21 cellular contexts compared by ENCODE assay signal in genomic region chr19:31342926-31343325, GRCh38. TPM values are rescaled to one million over a fixed set of nuclear protein-coding genes. Genes with fewer than 3 reads are reported as not detected.
DNase-seq lines count a peak whose midpoint lies in the region; ATAC-seq and TF ChIP-seq lines count a peak whose summit lies in the region.
"Had no signal": no experiment of that assay in that cellular context is flagged by ENCODE, and none has a peak within 500 bp of the region (broad histone marks: within the 10 kb centered on the region; RNA-seq: fewer than 3 reads in every experiment).

No MANE protein-coding gene starts in this region.

- H2AFZ ChIP-seq in IMR-90 (replicated peaks; ENCODE audit: low read length, poor library complexity) (no peak overlapping the region), H9 (ENCODE audit: low read length) (no peak overlapping the region)
- H2AFZ ChIP-seq: GM23338 had no signal

- TF ChIP-seq RAD21 in IMR-90 (IDR thresholded peaks at IDR 0.05; ENCODE audit: low read length), result no peak

- no peak overlapping the region for H3K4me3 ChIP-seq in IMR-90 (ENCODE audit: insufficient read depth, low read depth, low read length)
- H3K4me3 ChIP-seq: GM23338, Peyer's patch had no signal

- H3K9me3 Mint-ChIP-seq in brain (no peaks in the 10 kb centered on the region), glutamatergic neuron (ENCODE audit: unreplicated experiment) (peaks cover 13% of the 10 kb centered on the region), H9 (no peaks in the 10 kb centered on the region; a peak in 1 of 5 replicates)
- H3K9me3 Mint-ChIP-seq: GM23338 had no signal

- in situ Hi-C loops in IMR-90 (cut with MboI; ENCODE audit: low sequenced_read_pairs), result loop anchor here (25.0 kb wide), 1 partner anchor 1019 kb away; no protein-coding TSS in a partner anchor

- H3T11ph ChIP-seq in H9 (ENCODE audit: low read length), result no peak overlapping the region

- H2AK9ac ChIP-seq in IMR-90 (replicated peaks; ENCODE audit: low read depth, low read length, poor library complexity), result no peak overlapping the region

- TF ChIP-seq POLR2A in IMR-90 (IDR thresholded peaks at IDR 0.05; ENCODE audit: low read depth, low read length), result no peak

- no peak overlapping the region for H2BK120ac ChIP-seq in IMR-90 (ENCODE audit: low read depth, low read length)
- H2BK120ac ChIP-seq in H9 (ENCODE audit: low read depth, low read length, poor library complexity, severe bottlenecking), result no peak overlapping the region

- ATAC-seq in IMR-90 (ENCODE audit: low read depth), result no peak
- ATAC-seq: GM23338 had no signal

- H3K4me1 ChIP-seq in IMR-90 (ENCODE audit: control insufficient read depth, insufficient read depth, low read length), result peaks cover 36% of the 10 kb centered on the region
- H3K4me1 ChIP-seq in H9 (ENCODE audit: insufficient read depth, low read length), result peaks cover 5% of the 10 kb centered on the region; the same call in 1 of the 2 replicates

- H3K27me3 ChIP-seq in IMR-90 (ENCODE audit: control insufficient read depth, insufficient read depth, low read length) (no peaks in the 10 kb centered on the region), H9 (ENCODE audit: insufficient read depth, low read length) (peaks cover 4% of the 10 kb centered on the region; the same call in 1 of the 2 replicates)
- H3K27me3 ChIP-seq: Peyer's patch had no signal

- peaks cover 3% of the 10 kb centered on the region for H3K23me2 ChIP-seq in H9 (ENCODE audit: insufficient read length, low read depth, low read length, poor library complexity, severe bottlenecking)

- peak overlapping the region in 1 of 5 experiments; percentile 6 for H3K27ac Mint-ChIP-seq in brain
- peak overlapping the region; percentile 59 for H3K27ac Mint-ChIP-seq in glutamatergic neuron (ENCODE audit: unreplicated experiment)
- H3K27ac Mint-ChIP-seq in H9, result no peak overlapping the region
- H3K27ac Mint-ChIP-seq: B cell, GM23338 had no signal

- no peak overlapping the region for H3K9ac ChIP-seq in IMR-90 (ENCODE audit: low read depth, low read length)
- no peak overlapping the region for H3K9ac ChIP-seq in H9 (ENCODE audit: extremely low read depth, insufficient read length, low read length)
- H3K9ac ChIP-seq: KMS-11 had no signal

- dilution Hi-C loops in IMR-90 (cut with HindIII; ENCODE audit: low sequenced_read_pairs, unreplicated experiment), result no loop called here

- H3K79me2 ChIP-seq in H9 (ENCODE audit: insufficient read depth, low read length), result peaks cover 15% of the 10 kb centered on the region; the same call in 1 of the 2 replicates

- no peak for DNase-seq in IMR-90
- no peak for DNase-seq in glutamatergic neuron
- no peak for DNase-seq in H9
- DNase-seq in kidney glomerular epithelial cell (lab: John Stamatoyannopoulos, UW), result no peak
- no peak for DNase-seq in stimulated activated CD4-positive, alpha-beta T cell treated with anti-CD3 and anti-CD28 coated beads, Interleukin-4, amount 100 ng/mL, for 4 hours
- DNase-seq in middle frontal gyrus (ENCODE audit: extremely low spot score, low spot score), result no peak
- DNase-seq: CD8-positive, alpha-beta memory T cell; DMS 273 treated with DMSO at 0.1 percent for 48 hours; DMS79; GF-D8; HCEC 1CT; MM.1S; NCI-H2029; NCI-H526 treated with DMSO at 0.1 percent for 48 hours; Peyer's patch; SHP77 treated with DMSO at 0.1 percent for 48 hours had no signal

- peaks cover 90% of the 10 kb centered on the region for H3K4me1 Mint-ChIP-seq in brain
- H3K4me1 Mint-ChIP-seq in glutamatergic neuron (ENCODE audit: low read depth, unreplicated experiment), result peaks cover 41% of the 10 kb centered on the region
- peaks cover 43 to 54% of the 10 kb centered on the region in 2 experiments for H3K4me1 Mint-ChIP-seq in H9

- no peak overlapping the region for H2BK5ac ChIP-seq in IMR-90 (ENCODE audit: low read depth, low read length, poor library complexity, severe bottlenecking)
- no peak overlapping the region for H2BK5ac ChIP-seq in H9 (ENCODE audit: insufficient read length, low read length)

- intact Hi-C loops in IMR-90 (cut with micrococcal nuclease), result no loop called here

- no peak for TF ChIP-seq CTCF in IMR-90 (conservative IDR thresholded peaks at IDR 0.05; ENCODE audit: low read depth, low read length)
- TF ChIP-seq CTCF in brain (conservative IDR thresholded peaks at IDR 0.05), result no peak
- no peak for TF ChIP-seq CTCF in glutamatergic neuron (IDR thresholded peaks at IDR 0.05; ENCODE audit: partially characterized antibody, unreplicated experiment)
- TF ChIP-seq CTCF in H9 (conservative IDR thresholded peaks at IDR 0.05), result no peak

- no peak overlapping the region for H2BK20ac ChIP-seq in IMR-90 (ENCODE audit: low read depth, low read length)
- H2BK20ac ChIP-seq in H9 (ENCODE audit: low read depth, low read length, poor library complexity, severe bottlenecking), result no peak overlapping the region

- H4K5ac ChIP-seq in IMR-90 (ENCODE audit: low read depth, low read length), result no peak overlapping the region
- H4K5ac ChIP-seq in H9 (ENCODE audit: insufficient read length, low read depth, low read length), result no peak overlapping the region

- no peaks in the 10 kb centered on the region for H3K36me3 Mint-ChIP-seq in brain
- peaks cover 5% of the 10 kb centered on the region for H3K36me3 Mint-ChIP-seq in glutamatergic neuron (ENCODE audit: unreplicated experiment)
- no peaks in the 10 kb centered on the region for H3K36me3 Mint-ChIP-seq in H9 (ENCODE audit: insufficient read depth in 1 of 3, low read depth in 3 of 3)
- H3K36me3 Mint-ChIP-seq: CD8-positive, alpha-beta memory T cell had no signal

- H3K23ac ChIP-seq in IMR-90 (ENCODE audit: low read depth, low read length), result peak overlapping the region; percentile 39; the same call in 1 of the 2 replicates
- no peak overlapping the region for H3K23ac ChIP-seq in H9 (ENCODE audit: insufficient read length, low read depth, low read length)

- peak overlapping the region in 3 of 5 experiments; percentile 8 to 17 (median 11) for H3K4me3 Mint-ChIP-seq in brain
- H3K4me3 Mint-ChIP-seq in glutamatergic neuron (ENCODE audit: unreplicated experiment), result no peak overlapping the region
- no peak overlapping the region for H3K4me3 Mint-ChIP-seq in H9
- H3K4me3 Mint-ChIP-seq: B cell; CD8-positive, alpha-beta memory T cell; GM23338 had no signal

- H3K27me3 Mint-ChIP-seq in brain (peaks cover 23% of the 10 kb centered on the region), glutamatergic neuron (ENCODE audit: unreplicated experiment) (peaks cover 13% of the 10 kb centered on the region), H9 (ENCODE audit: low read depth) (peaks cover 29% of the 10 kb centered on the region)

- H3K18ac ChIP-seq in IMR-90 (ENCODE audit: low read depth, low read length), result no peak overlapping the region
- H3K18ac ChIP-seq in H9 (ENCODE audit: insufficient read length, low read depth, low read length), result no peak overlapping the region

- no peak overlapping the region for H2AK5ac ChIP-seq in IMR-90 (ENCODE audit: low read depth, low read length)
- H2AK5ac ChIP-seq in H9 (ENCODE audit: insufficient read length, low read length), result no peak overlapping the region

- peaks cover 20% of the 10 kb centered on the region for H3K9me1 ChIP-seq in IMR-90 (ENCODE audit: insufficient read depth, low read length)

- H3K4ac ChIP-seq in IMR-90 (ENCODE audit: low read depth, low read length) (no peak overlapping the region), H9 (ENCODE audit: low read depth, low read length) (no peak overlapping the region)

- WGBS in IMR-90 (ENCODE audit: extremely low coverage in 2 of 2, insufficient read length in 1 of 2), 2 experiments, result no CpG with 5 or more reads among the region's 5 CpGs
- no CpG with 5 or more reads among the region's 5 CpGs for WGBS in H9 (ENCODE audit: extremely low coverage, insufficient read length, low lambda C conversion rate)

- H4K20me1 ChIP-seq in IMR-90 (ENCODE audit: insufficient read depth, low read length) (peaks cover 72% of the 10 kb centered on the region), H9 (ENCODE audit: control insufficient read depth, insufficient read depth, insufficient read length) (no peaks in the 10 kb centered on the region)

- H3K79me1 ChIP-seq in IMR-90 (ENCODE audit: low read depth in 1 of 2, low read length in 2 of 2) (peaks cover 19 to 81% of the 10 kb centered on the region in 2 experiments), H9 (ENCODE audit: insufficient read depth, low read depth, low read length, poor library complexity, severe bottlenecking) (no peaks in the 10 kb centered on the region)

- H3K36me3 ChIP-seq in IMR-90 (ENCODE audit: control insufficient read depth, insufficient read depth, low read length), result peaks cover 13% of the 10 kb centered on the region
- H3K36me3 ChIP-seq: Peyer's patch had no signal

- no peak overlapping the region for H4K8ac ChIP-seq in IMR-90 (ENCODE audit: low read depth in 2 of 2, low read length in 2 of 2)
- H4K8ac ChIP-seq in H9 (replicated peaks; ENCODE audit: insufficient read length, low read depth, low read length), result no peak overlapping the region

- CTCF ChIA-PET in IMR-90 (lab: Yijun Ruan, JAX), result no interaction called here

- H3K4me2 ChIP-seq in IMR-90 (ENCODE audit: low read depth, low read length) (no peak overlapping the region), H9 (ENCODE audit: insufficient read depth, insufficient read length, low read length) (no peak overlapping the region)
- H3K4me2 ChIP-seq: GM23338, KMS-11 had no signal

- H4K91ac ChIP-seq in IMR-90 (ENCODE audit: insufficient read depth, low read depth, low read length) (no peak overlapping the region), H9 (ENCODE audit: insufficient read length, low read depth, low read length) (no peak overlapping the region)

- H2BK15ac ChIP-seq in IMR-90 (ENCODE audit: low read depth, low read length), result no peak overlapping the region
- H2BK15ac ChIP-seq in H9 (ENCODE audit: low read depth, low read length), result no peak overlapping the region

- H3K14ac ChIP-seq in IMR-90 (replicated peaks; ENCODE audit: low read depth, low read length) (no peak overlapping the region; the same call in 1 of the 2 replicates), H9 (ENCODE audit: insufficient read depth, low read length) (no peak overlapping the region)

- H2BK12ac ChIP-seq in H9 (ENCODE audit: insufficient read length, low read depth, low read length), result no peak overlapping the region

- H3K27ac ChIP-seq in IMR-90 (ENCODE audit: insufficient read depth, low read length) (no peak overlapping the region), H9 (ENCODE audit: insufficient read length, low read depth, low read length) (no peak overlapping the region)
- H3K27ac ChIP-seq: C4-2B, KMS-11, Peyer's patch had no signal

- POLR2A ChIA-PET in IMR-90 (lab: Charles Lee; ENCODE audit: unreplicated experiment), result no interaction called here

- no peaks in the 10 kb centered on the region for H3K9me3 ChIP-seq in IMR-90 (ENCODE audit: control insufficient read depth, insufficient read depth, low read length)
- no peaks in the 10 kb centered on the region for H3K9me3 ChIP-seq in H9 (ENCODE audit: control insufficient read depth, low read depth, low read length)
- H3K9me3 ChIP-seq: Peyer's patch had no signal

- no peak overlapping the region for H3K56ac ChIP-seq in IMR-90 (ENCODE audit: extremely low read depth, insufficient read depth, low read length)
- no peak overlapping the region for H3K56ac ChIP-seq in H9 (ENCODE audit: insufficient read length, low read depth, low read length)

- no TSS peak for BruUV-seq in IMR-90 (replicated peaks; lab: Mats Ljungman, UMichigan)

RNA-seq across cellular contexts. Expression of gene TSHZ3, which starts 6.3 kb away (rescaled TPM):
- 7.8 and 8.1 TPM in 2 replicates for total RNA-seq in IMR-90 (2012; rRNA removed)
- polyA plus RNA-seq in IMR-90 (2012; rRNA removed), result 12.6 and 13.0 TPM in 2 replicates
- 5.5 and 10.2 TPM in 2 replicates for polyA plus RNA-seq in IMR-90 (2012; cell fraction: cytosol; rRNA removed)
- polyA plus RNA-seq in IMR-90 (2012; cell fraction: nucleus; rRNA removed; ENCODE audit: low replicate concordance), result 29.6 and 33.4 TPM in 2 replicates
- polyA plus RNA-seq in brain (ENCODE audit: insufficient read depth, low read depth, low replicate concordance), result 17.6 TPM
- total RNA-seq in glutamatergic neuron (ENCODE audit: unreplicated experiment), result 7.4 TPM
- 3.2 and 4.1 TPM in 2 replicates for total RNA-seq in H9 (2021)

Comparison
In these comparisons a context has a peak if more than half of its experiments do, and no peak if none do; other contexts are left out.
1. H3K4me3 Mint-ChIP-seq: peak in brain (3 of 5); none in glutamatergic neuron (single experiment) and H9 (0 of 2).